Comparison of ENCODE assay signal across 1 cellular context in genomic region chr2:127768775-127769479, GRCh38.
TF ChIP-seq lines count a peak whose summit lies in the region.

No MANE protein-coding gene starts in this region.

TF ChIP-seq in HEK293, 187 proteins besides CTCF, POLR2A, EP300 and RAD21 (continued from another document):
- TF ChIP-seq, protein P1, sequence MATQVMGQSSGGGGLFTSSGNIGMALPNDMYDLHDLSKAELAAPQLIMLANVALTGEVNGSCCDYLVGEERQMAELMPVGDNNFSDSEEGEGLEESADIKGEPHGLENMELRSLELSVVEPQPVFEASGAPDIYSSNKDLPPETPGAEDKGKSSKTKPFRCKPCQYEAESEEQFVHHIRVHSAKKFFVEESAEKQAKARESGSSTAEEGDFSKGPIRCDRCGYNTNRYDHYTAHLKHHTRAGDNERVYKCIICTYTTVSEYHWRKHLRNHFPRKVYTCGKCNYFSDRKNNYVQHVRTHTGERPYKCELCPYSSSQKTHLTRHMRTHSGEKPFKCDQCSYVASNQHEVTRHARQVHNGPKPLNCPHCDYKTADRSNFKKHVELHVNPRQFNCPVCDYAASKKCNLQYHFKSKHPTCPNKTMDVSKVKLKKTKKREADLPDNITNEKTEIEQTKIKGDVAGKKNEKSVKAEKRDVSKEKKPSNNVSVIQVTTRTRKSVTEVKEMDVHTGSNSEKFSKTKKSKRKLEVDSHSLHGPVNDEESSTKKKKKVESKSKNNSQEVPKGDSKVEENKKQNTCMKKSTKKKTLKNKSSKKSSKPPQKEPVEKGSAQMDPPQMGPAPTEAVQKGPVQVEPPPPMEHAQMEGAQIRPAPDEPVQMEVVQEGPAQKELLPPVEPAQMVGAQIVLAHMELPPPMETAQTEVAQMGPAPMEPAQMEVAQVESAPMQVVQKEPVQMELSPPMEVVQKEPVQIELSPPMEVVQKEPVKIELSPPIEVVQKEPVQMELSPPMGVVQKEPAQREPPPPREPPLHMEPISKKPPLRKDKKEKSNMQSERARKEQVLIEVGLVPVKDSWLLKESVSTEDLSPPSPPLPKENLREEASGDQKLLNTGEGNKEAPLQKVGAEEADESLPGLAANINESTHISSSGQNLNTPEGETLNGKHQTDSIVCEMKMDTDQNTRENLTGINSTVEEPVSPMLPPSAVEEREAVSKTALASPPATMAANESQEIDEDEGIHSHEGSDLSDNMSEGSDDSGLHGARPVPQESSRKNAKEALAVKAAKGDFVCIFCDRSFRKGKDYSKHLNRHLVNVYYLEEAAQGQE (tag by site-specific recombination; IDR thresholded peaks at IDR 0.05) = peak; percentile 55; the same call in 1 of the 2 replicates
- peak; percentile 53; the same call in 1 of the 2 replicates for TF ChIP-seq ZNF202 (tag by site-specific recombination; IDR thresholded peaks at IDR 0.05; ENCODE audit: borderline replicate concordance)
- no peak for TF ChIP-seq ZNF626 (tag by site-specific recombination; IDR thresholded peaks at IDR 0.05)
- no peak for TF ChIP-seq ZNF121 (tag by site-specific recombination; IDR thresholded peaks at IDR 0.05)
- peak; percentile 72 for TF ChIP-seq ZNF623 (tag by site-specific recombination; IDR thresholded peaks at IDR 0.05)
- TF ChIP-seq MYNN (tag by site-specific recombination; IDR thresholded peaks at IDR 0.05; ENCODE audit: borderline replicate concordance) = no peak
- peak; percentile 28; the same call in 1 of the 2 replicates for TF ChIP-seq ZNF266 (tag by site-specific recombination; IDR thresholded peaks at IDR 0.05; ENCODE audit: low read depth)
- TF ChIP-seq ZNF214 (tag by site-specific recombination; IDR thresholded peaks at IDR 0.05; ENCODE audit: borderline replicate concordance) = no peak
- no peak for TF ChIP-seq ZBTB10 (tag by site-specific recombination; IDR thresholded peaks at IDR 0.05)
- no peak for TF ChIP-seq ZNF544 (tag by site-specific recombination; IDR thresholded peaks at IDR 0.05)
- TF ChIP-seq ZBTB8A (tag by site-specific recombination; IDR thresholded peaks at IDR 0.05) = peak; percentile 72
- TF ChIP-seq PATZ1 (tag by site-specific recombination; IDR thresholded peaks at IDR 0.05) = no peak
